1 cellular context compared by ENCODE assay signal in the genomic region with DNA sequence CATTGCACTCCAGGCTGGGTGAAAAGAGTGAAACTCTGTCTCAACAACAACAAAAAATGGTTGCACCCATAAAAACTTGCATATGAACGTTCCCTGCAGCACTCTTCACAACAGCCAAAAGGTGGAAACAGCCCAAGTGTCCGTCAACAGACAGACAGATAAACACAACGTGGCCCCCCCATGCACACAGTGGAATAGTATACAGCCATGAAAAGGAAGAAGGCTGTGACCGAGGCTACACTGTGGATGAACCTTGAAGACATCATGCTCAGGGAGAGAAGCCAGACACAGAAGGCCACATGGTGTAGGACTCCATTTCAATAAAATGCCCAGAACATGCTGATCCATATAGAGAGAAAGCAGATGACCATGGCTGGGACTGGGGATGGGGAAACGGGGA.
TF ChIP-seq lines count a peak whose summit lies in the region.

No MANE protein-coding gene starts in this region.

TF ChIP-seq in GM12878, 131 proteins besides CTCF, POLR2A, EP300 and RAD21 (continued from another document):
- TF ChIP-seq, protein P1, sequence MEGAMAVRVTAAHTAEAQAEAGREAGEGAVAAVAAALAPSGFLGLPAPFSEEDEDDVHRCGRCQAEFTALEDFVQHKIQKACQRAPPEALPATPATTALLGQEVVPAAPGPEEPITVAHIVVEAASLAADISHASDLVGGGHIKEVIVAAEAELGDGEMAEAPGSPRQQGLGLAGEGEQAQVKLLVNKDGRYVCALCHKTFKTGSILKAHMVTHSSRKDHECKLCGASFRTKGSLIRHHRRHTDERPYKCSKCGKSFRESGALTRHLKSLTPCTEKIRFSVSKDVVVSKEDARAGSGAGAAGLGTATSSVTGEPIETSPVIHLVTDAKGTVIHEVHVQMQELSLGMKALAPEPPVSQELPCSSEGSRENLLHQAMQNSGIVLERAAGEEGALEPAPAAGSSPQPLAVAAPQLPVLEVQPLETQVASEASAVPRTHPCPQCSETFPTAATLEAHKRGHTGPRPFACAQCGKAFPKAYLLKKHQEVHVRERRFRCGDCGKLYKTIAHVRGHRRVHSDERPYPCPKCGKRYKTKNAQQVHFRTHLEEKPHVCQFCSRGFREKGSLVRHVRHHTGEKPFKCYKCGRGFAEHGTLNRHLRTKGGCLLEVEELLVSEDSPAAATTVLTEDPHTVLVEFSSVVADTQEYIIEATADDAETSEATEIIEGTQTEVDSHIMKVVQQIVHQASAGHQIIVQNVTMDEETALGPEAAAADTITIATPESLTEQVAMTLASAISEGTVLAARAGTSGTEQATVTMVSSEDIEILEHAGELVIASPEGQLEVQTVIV (IDR thresholded peaks at IDR 0.05; ENCODE audit: borderline replicate concordance, partially characterized antibody): no peak
- peak; percentile 81 for TF ChIP-seq ZNF24 (IDR thresholded peaks at IDR 0.05)
- peak; percentile 78; the same call in 1 of the 2 replicates for TF ChIP-seq ZNF217 (IDR thresholded peaks at IDR 0.05)
- TF ChIP-seq, protein P2, sequence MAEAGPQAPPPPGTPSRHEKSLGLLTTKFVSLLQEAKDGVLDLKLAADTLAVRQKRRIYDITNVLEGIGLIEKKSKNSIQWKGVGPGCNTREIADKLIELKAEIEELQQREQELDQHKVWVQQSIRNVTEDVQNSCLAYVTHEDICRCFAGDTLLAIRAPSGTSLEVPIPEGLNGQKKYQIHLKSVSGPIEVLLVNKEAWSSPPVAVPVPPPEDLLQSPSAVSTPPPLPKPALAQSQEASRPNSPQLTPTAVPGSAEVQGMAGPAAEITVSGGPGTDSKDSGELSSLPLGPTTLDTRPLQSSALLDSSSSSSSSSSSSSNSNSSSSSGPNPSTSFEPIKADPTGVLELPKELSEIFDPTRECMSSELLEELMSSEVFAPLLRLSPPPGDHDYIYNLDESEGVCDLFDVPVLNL (IDR thresholded peaks at IDR 0.05; ENCODE audit: low read depth, low read length): no peak
- no peak for TF ChIP-seq ATF3 (IDR thresholded peaks at IDR 0.05; ENCODE audit: borderline replicate concordance, extremely low read depth, low read depth, low read length)
